25 cellular contexts compared by ENCODE assay signal in the genomic region with DNA sequence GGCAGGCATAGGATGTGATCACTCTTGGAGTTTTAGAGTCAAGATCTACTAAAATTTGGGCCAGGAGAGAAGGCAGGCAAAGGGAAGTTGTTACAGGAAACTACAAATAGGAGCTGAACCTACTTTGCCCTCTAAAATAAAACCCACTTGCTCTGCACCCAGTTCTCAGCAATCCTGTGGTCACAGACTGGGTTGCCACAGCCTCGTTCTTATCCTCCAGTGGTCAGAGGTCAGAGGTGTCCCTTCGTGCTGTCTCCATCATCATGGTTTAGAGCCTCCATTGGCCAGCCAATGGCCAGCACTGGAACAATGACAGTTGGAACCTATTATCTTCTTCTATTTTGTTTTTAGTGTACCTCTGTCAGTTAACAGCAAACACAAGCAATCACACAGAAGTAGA.
"Had no signal": no experiment of that assay in that cellular context is flagged by ENCODE, and none has a peak within 500 bp of the region (broad histone marks: within the 10 kb centered on the region; RNA-seq: fewer than 3 reads in every experiment).

No MANE protein-coding gene starts in this region.

- H3K27me3 ChIP-seq: body of pancreas, cardiac muscle cell, heart right ventricle, transverse colon, uterus had no signal

- H3K4me2 ChIP-seq: smooth muscle cell had no signal

- H3K27ac Mint-ChIP-seq: activated CD4-positive, alpha-beta T cell treated with anti-CD3 and anti-CD28 coated beads, Interleukin-2, amount 10 ng/mL, durations not matched to agents 7 days and 5 days; activated CD8-positive, alpha-beta T cell treated with anti-CD3 and anti-CD28 coated beads, Interleukin-2, amount 10 ng/mL, durations not matched to agents 7 days and 5 days; activated naive CD8-positive, alpha-beta T cell treated with anti-CD3 and anti-CD28 coated beads, Interleukin-2, amount 10 ng/mL, durations not matched to agents 7 days and 5 days; naive B cell; stimulated activated naive B cell treated with anti-CD40 and anti-IgM and Interleukin-4, amounts not matched to agents 10 μg/mL and 1 μg/mL and 100 μg/mL, for 72 hours had no signal

- H3K4me1 ChIP-seq: body of pancreas, lower lobe of right lung, transverse colon, uterus had no signal

- H3K4me3 ChIP-seq: body of pancreas, cardiac muscle cell, heart right ventricle, lower lobe of right lung, mucosa of descending colon, smooth muscle cell, transverse colon, uterus had no signal

- FAIRE-seq: kidney had no signal

- H3K36me3 ChIP-seq: cardiac muscle cell, heart right ventricle, lower lobe of right lung, transverse colon, uterus had no signal

- H3K27ac ChIP-seq: body of pancreas, cardiac muscle cell, epithelial cell of prostate, heart right ventricle, lower lobe of right lung, transverse colon, uterus, VCaP had no signal

- DNase-seq: activated CD4-positive, alpha-beta T cell treated with anti-CD3 and anti-CD28 coated beads, Interleukin-2, amount 10 ng/mL, durations not matched to agents 7 days and 5 days; activated CD4-positive, CD25-positive, alpha-beta regulatory T cell treated with anti-CD3 and anti-CD28 coated beads, Interleukin-2, amount 50 U/mL, for 72 hours; activated CD8-positive, alpha-beta T cell treated with anti-CD3 and anti-CD28 coated beads, Interleukin-2, amount 10 ng/mL, durations not matched to agents 7 days and 5 days; activated naive CD8-positive, alpha-beta T cell treated with anti-CD3 and anti-CD28 coated beads, Interleukin-2, amount 10 ng/mL, durations not matched to agents 7 days and 5 days; body of pancreas; heart right ventricle; kidney; lower lobe of right lung; mesendoderm; mucosa of descending colon; naive B cell; occipital lobe; posterior cingulate gyrus; stimulated activated CD4-positive, alpha-beta T cell treated with anti-CD3 and anti-CD28 coated beads, Interleukin-15, amount 100 ng/mL, for 24 hours; stimulated activated CD4-positive, alpha-beta T cell treated with anti-CD3 and anti-CD28 coated beads, Interleukin-2, amount 100 ng/mL, for 48 hours; stimulated activated CD8-positive, alpha-beta memory T cell treated with anti-CD3 and anti-CD28 coated beads, Interleukin-4, amount 100 ng/mL, for 48 hours; stimulated activated naive B cell treated with anti-CD40 and anti-IgM and Interleukin-4, amounts not matched to agents 10 μg/mL and 1 μg/mL and 100 μg/mL, for 72 hours; T-helper 2 cell; transverse colon; uterus had no signal

- ATAC-seq: activated CD8-positive, alpha-beta T cell treated with anti-CD3 and anti-CD28 coated beads, Interleukin-2, amount 10 ng/mL, durations not matched to agents 7 days and 5 days; body of pancreas; left lobe of liver; lower lobe of right lung; mucosa of descending colon had no signal

- H3K4me3 Mint-ChIP-seq: activated CD4-positive, alpha-beta T cell treated with anti-CD3 and anti-CD28 coated beads, Interleukin-2, amount 10 ng/mL, durations not matched to agents 7 days and 5 days; activated CD8-positive, alpha-beta T cell treated with anti-CD3 and anti-CD28 coated beads, Interleukin-2, amount 10 ng/mL, durations not matched to agents 7 days and 5 days; activated naive CD8-positive, alpha-beta T cell treated with anti-CD3 and anti-CD28 coated beads, Interleukin-2, amount 10 ng/mL, durations not matched to agents 7 days and 5 days; naive B cell; stimulated activated naive B cell treated with anti-CD40 and anti-IgM and Interleukin-4, amounts not matched to agents 10 μg/mL and 1 μg/mL and 100 μg/mL, for 72 hours had no signal

- H3K4me1 Mint-ChIP-seq: activated CD4-positive, alpha-beta T cell treated with anti-CD3 and anti-CD28 coated beads, Interleukin-2, amount 10 ng/mL, durations not matched to agents 7 days and 5 days; naive B cell had no signal

- H3K9me3 ChIP-seq: body of pancreas, lower lobe of right lung, transverse colon, uterus had no signal
